Comparison of ENCODE assay signal across 1 cellular context in the genomic region with DNA sequence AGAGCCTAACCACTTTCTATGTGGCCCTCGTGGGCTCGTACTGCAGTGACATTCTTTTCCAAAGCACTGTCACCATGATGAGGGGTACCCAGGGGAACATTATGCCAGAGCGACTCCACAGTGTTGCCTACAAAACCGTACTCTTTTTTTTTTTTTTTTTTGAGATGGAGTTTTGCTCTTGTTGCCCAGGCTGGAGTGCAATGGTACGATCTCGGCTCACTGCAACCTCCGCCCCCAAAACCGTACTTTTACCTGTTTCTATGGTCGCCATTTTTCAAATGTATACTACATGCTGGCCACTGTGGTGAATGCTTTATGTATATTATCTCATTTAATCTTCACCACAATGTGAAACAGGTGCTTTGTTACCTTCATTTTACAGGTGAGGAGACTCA.
TF ChIP-seq lines count a peak whose summit lies in the region.

No MANE protein-coding gene starts in this region.

TF ChIP-seq in GM12878, 131 proteins besides CTCF, POLR2A, EP300 and RAD21 (continued from another document):
- TF ChIP-seq, protein P1, sequence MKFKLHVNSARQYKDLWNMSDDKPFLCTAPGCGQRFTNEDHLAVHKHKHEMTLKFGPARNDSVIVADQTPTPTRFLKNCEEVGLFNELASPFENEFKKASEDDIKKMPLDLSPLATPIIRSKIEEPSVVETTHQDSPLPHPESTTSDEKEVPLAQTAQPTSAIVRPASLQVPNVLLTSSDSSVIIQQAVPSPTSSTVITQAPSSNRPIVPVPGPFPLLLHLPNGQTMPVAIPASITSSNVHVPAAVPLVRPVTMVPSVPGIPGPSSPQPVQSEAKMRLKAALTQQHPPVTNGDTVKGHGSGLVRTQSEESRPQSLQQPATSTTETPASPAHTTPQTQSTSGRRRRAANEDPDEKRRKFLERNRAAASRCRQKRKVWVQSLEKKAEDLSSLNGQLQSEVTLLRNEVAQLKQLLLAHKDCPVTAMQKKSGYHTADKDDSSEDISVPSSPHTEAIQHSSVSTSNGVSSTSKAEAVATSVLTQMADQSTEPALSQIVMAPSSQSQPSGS (IDR thresholded peaks at IDR 0.05; ENCODE audit: low read length): no peak; the same call in 1 of the 2 replicates
- TF ChIP-seq, protein P2, sequence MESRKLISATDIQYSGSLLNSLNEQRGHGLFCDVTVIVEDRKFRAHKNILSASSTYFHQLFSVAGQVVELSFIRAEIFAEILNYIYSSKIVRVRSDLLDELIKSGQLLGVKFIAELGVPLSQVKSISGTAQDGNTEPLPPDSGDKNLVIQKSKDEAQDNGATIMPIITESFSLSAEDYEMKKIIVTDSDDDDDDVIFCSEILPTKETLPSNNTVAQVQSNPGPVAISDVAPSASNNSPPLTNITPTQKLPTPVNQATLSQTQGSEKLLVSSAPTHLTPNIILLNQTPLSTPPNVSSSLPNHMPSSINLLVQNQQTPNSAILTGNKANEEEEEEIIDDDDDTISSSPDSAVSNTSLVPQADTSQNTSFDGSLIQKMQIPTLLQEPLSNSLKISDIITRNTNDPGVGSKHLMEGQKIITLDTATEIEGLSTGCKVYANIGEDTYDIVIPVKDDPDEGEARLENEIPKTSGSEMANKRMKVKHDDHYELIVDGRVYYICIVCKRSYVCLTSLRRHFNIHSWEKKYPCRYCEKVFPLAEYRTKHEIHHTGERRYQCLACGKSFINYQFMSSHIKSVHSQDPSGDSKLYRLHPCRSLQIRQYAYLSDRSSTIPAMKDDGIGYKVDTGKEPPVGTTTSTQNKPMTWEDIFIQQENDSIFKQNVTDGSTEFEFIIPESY (IDR thresholded peaks at IDR 0.05): no peak
- TF ChIP-seq SMAD1 (IDR thresholded peaks at IDR 0.05; ENCODE audit: low read depth, partially characterized antibody) (no peak), BACH1 (IDR thresholded peaks at IDR 0.05; ENCODE audit: borderline replicate concordance) (no peak), ASH2L (IDR thresholded peaks at IDR 0.05; ENCODE audit: borderline replicate concordance, low read depth) (no peak), PAX8 (IDR thresholded peaks at IDR 0.05) (no peak), PAX5 (IDR thresholded peaks at IDR 0.05; ENCODE audit: borderline replicate concordance, low read depth, low read length) (no peak), SMAD5 (IDR thresholded peaks at IDR 0.05; ENCODE audit: low read depth) (no peak; the same call in 1 of the 2 replicates), YY1 (IDR thresholded peaks at IDR 0.05; ENCODE audit: low read depth, low read length) (peak; percentile 42; the same call in 1 of the 2 replicates), POLR2AphosphoS5 (IDR thresholded peaks at IDR 0.05; ENCODE audit: low read length) (peak; percentile 32; the same call in 1 of the 2 replicates), MTA3 (IDR thresholded peaks at IDR 0.05; ENCODE audit: borderline replicate concordance, low read length) (no peak)
- TF ChIP-seq, protein P3, sequence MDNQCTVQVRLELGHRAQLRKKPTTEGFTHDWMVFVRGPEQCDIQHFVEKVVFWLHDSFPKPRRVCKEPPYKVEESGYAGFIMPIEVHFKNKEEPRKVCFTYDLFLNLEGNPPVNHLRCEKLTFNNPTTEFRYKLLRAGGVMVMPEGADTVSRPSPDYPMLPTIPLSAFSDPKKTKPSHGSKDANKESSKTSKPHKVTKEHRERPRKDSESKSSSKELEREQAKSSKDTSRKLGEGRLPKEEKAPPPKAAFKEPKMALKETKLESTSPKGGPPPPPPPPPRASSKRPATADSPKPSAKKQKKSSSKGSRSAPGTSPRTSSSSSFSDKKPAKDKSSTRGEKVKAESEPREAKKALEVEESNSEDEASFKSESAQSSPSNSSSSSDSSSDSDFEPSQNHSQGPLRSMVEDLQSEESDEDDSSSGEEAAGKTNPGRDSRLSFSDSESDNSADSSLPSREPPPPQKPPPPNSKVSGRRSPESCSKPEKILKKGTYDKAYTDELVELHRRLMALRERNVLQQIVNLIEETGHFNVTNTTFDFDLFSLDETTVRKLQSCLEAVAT (IDR thresholded peaks at IDR 0.05): peak; percentile 92
- TF ChIP-seq, protein P4, sequence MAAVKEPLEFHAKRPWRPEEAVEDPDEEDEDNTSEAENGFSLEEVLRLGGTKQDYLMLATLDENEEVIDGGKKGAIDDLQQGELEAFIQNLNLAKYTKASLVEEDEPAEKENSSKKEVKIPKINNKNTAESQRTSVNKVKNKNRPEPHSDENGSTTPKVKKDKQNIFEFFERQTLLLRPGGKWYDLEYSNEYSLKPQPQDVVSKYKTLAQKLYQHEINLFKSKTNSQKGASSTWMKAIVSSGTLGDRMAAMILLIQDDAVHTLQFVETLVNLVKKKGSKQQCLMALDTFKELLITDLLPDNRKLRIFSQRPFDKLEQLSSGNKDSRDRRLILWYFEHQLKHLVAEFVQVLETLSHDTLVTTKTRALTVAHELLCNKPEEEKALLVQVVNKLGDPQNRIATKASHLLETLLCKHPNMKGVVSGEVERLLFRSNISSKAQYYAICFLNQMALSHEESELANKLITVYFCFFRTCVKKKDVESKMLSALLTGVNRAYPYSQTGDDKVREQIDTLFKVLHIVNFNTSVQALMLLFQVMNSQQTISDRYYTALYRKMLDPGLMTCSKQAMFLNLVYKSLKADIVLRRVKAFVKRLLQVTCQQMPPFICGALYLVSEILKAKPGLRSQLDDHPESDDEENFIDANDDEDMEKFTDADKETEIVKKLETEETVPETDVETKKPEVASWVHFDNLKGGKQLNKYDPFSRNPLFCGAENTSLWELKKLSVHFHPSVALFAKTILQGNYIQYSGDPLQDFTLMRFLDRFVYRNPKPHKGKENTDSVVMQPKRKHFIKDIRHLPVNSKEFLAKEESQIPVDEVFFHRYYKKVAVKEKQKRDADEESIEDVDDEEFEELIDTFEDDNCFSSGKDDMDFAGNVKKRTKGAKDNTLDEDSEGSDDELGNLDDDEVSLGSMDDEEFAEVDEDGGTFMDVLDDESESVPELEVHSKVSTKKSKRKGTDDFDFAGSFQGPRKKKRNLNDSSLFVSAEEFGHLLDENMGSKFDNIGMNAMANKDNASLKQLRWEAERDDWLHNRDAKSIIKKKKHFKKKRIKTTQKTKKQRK (IDR thresholded peaks at IDR 0.05; ENCODE audit: low read depth, low read length): no peak
- TF ChIP-seq, protein P5, sequence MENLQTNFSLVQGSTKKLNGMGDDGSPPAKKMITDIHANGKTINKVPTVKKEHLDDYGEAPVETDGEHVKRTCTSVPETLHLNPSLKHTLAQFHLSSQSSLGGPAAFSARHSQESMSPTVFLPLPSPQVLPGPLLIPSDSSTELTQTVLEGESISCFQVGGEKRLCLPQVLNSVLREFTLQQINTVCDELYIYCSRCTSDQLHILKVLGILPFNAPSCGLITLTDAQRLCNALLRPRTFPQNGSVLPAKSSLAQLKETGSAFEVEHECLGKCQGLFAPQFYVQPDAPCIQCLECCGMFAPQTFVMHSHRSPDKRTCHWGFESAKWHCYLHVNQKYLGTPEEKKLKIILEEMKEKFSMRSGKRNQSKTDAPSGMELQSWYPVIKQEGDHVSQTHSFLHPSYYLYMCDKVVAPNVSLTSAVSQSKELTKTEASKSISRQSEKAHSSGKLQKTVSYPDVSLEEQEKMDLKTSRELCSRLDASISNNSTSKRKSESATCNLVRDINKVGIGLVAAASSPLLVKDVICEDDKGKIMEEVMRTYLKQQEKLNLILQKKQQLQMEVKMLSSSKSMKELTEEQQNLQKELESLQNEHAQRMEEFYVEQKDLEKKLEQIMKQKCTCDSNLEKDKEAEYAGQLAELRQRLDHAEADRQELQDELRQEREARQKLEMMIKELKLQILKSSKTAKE (IDR thresholded peaks at IDR 0.05; ENCODE audit: low read depth, poor library complexity, severe bottlenecking): no peak
TF ChIP-seq in GM12878: peak in this region for 3.
